1 cellular context compared by ENCODE assay signal in the genomic region with DNA sequence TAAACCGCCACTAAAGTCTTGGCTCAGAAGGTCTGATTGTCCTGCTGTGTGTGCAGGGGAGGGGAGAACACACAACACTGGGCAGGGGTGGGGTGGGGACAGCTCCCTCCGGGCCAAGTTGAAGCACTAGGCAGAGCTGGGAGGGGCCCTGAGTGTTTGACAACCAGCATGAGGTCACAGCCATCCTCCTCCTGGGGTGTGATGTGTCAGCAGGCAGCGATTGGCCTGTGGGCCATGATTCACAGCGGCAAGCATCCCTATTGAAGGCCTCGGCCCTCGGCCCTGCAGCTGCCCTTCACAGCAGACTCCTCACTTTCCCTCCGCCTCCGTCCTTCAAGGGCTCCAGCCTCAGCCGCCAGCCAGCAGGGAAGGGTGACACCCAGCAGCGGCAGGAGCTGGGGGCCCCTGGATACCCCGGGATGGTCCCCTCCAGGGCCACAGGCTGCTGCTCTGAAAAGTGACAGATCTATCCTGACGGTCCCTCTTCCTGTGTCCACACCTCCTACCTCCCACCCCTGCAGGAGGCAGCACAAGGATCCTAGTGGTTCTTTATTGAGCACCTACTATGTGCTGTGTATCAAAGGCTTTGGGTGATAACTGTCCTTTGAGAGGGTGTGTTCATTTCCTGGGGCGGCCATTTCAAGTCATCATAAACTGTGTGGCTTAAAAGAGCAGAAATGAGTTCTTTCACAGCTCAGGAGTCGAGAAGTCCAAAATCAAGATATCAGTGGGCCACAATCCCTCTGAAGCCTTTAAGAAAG.
TF ChIP-seq lines count a peak whose summit lies in the region.

No MANE protein-coding gene starts in this region.

TF ChIP-seq in GM12878, 131 proteins besides CTCF, POLR2A, EP300 and RAD21 (continued from another document):
- TF ChIP-seq, protein P1, sequence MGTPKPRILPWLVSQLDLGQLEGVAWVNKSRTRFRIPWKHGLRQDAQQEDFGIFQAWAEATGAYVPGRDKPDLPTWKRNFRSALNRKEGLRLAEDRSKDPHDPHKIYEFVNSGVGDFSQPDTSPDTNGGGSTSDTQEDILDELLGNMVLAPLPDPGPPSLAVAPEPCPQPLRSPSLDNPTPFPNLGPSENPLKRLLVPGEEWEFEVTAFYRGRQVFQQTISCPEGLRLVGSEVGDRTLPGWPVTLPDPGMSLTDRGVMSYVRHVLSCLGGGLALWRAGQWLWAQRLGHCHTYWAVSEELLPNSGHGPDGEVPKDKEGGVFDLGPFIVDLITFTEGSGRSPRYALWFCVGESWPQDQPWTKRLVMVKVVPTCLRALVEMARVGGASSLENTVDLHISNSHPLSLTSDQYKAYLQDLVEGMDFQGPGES (IDR thresholded peaks at IDR 0.05): no peak
- TF ChIP-seq HDGF (IDR thresholded peaks at IDR 0.05) (no peak), EGR1 (IDR thresholded peaks at IDR 0.05; ENCODE audit: borderline replicate concordance in 1 of 2, low read depth in 2 of 2, low read length in 2 of 2) (no peak), FOXK2 (IDR thresholded peaks at IDR 0.05) (no peak)
TF ChIP-seq in GM12878: peak in this region for 0.
